Comparison of ENCODE assay signal across 2 cellular contexts in genomic region chrX:37361596-37361995, GRCh38.
A peak's percentile ranks its signal among the peaks of the same experiment; 100 is the strongest.
TF ChIP-seq lines count a peak whose summit lies in the region.

No MANE protein-coding gene starts in this region.

TF ChIP-seq in IMR-90, 13 proteins besides CTCF, POLR2A, EP300 and RAD21:
- TF ChIP-seq MAFK (IDR thresholded peaks at IDR 0.05; ENCODE audit: low read depth, low read length) = peak; percentile 81
- TF ChIP-seq NFE2L2 (IDR thresholded peaks at IDR 0.05; ENCODE audit: low read depth, low read length) = no peak
- TF ChIP-seq SMC3 (IDR thresholded peaks at IDR 0.05; ENCODE audit: low read depth, low read length) = no peak
- no peak for TF ChIP-seq CEBPB (IDR thresholded peaks at IDR 0.05; ENCODE audit: low read depth, low read length)

TF ChIP-seq in K562, 482 proteins besides CTCF, POLR2A, EP300 and RAD21:
- TF ChIP-seq C11orf30 (IDR thresholded peaks at IDR 0.05; ENCODE audit: low read depth) (0 out of 2 replicates have a peak, but pooled peaks have one; percentile 25), MAFF (IDR thresholded peaks at IDR 0.05; ENCODE audit: low read length) (peak; percentile 16; the same call in 1 of the 2 replicates), ESRRA (IDR thresholded peaks at IDR 0.05; ENCODE audit: borderline replicate concordance, low read depth) (no peak), ZNF175 (CRISPR knock-in tag; IDR thresholded peaks at IDR 0.05; ENCODE audit: low read depth) (no peak)
